ENCODE assay signal across 9 cellular contexts in genomic region chr3:195537995-195538394, GRCh38. TPM values are rescaled to one million over a fixed set of nuclear protein-coding genes. Genes with fewer than 3 reads are reported as not detected.
DNase-seq lines count a peak whose midpoint lies in the region; ATAC-seq and TF ChIP-seq lines count a peak whose summit lies in the region.
"Had no signal": no experiment of that assay in that cellular context is flagged by ENCODE, and none has a peak within 500 bp of the region (broad histone marks: within the 10 kb centered on the region; RNA-seq: fewer than 3 reads in every experiment).

No MANE protein-coding gene starts in this region.

- TF ChIP-seq CTCF in left lung (IDR thresholded peaks at IDR 0.05), result no peak

- H3K4me3 Mint-ChIP-seq in activated T-helper 17 cell treated with anti-CD3 and anti-CD28 coated beads, Interleukin-2, amount 50 U/mL, for 72 hours, result peak overlapping the region; percentile 96

- peak overlapping the region; percentile 80 for H3K27ac Mint-ChIP-seq in activated T-helper 17 cell treated with anti-CD3 and anti-CD28 coated beads, Interleukin-2, amount 50 U/mL, for 72 hours

- no peak overlapping the region for H3K9ac ChIP-seq in BLaER1

- DNase-seq in left lung (no peak), GM19238 (ENCODE audit: insufficient read length, low spot score) (no peak), amygdala (lab: John Stamatoyannopoulos, UW) (no peak), DMS153 treated with DMSO at 0.1 percent for 48 hours (lab: John Stamatoyannopoulos, UW; ENCODE audit: unreplicated experiment) (no peak)

- intact Hi-C loops in left lung (cut with DNase I), result no loop called here

- no peak overlapping the region for H3K4me3 ChIP-seq in BLaER1
- no peak overlapping the region for H3K4me3 ChIP-seq in left lung

- peaks cover 93% of the 10 kb centered on the region for H4K20me1 ChIP-seq in BLaER1

- H3K9me3 ChIP-seq in BLaER1 (no peaks in the 10 kb centered on the region), left lung (no peaks in the 10 kb centered on the region)

- H3K36me3 ChIP-seq in BLaER1 (peaks cover 11% of the 10 kb centered on the region), left lung (no peaks in the 10 kb centered on the region)

- H3K4me1 ChIP-seq in BLaER1 (peaks cover 42% of the 10 kb centered on the region), left lung (peaks cover 0 to 64% of the 10 kb centered on the region in 2 donors)

- peaks cover 46% of the 10 kb centered on the region for H3K4me1 Mint-ChIP-seq in activated T-helper 17 cell treated with anti-CD3 and anti-CD28 coated beads, Interleukin-2, amount 50 U/mL, for 72 hours

- peaks cover 81% of the 10 kb centered on the region for H3K36me3 Mint-ChIP-seq in activated T-helper 17 cell treated with anti-CD3 and anti-CD28 coated beads, Interleukin-2, amount 50 U/mL, for 72 hours (ENCODE audit: low read depth)

- H3K4me2 ChIP-seq in BLaER1, result peak overlapping the region; percentile 61

- H3K27me3 ChIP-seq in BLaER1 (no peaks in the 10 kb centered on the region), left lung (no peaks in the 10 kb centered on the region)

- no peaks in the 10 kb centered on the region for H3K9me3 Mint-ChIP-seq in activated T-helper 17 cell treated with anti-CD3 and anti-CD28 coated beads, Interleukin-2, amount 50 U/mL, for 72 hours

- no peak overlapping the region for H3K27ac ChIP-seq in BLaER1
- no peak overlapping the region for H3K27ac ChIP-seq in left lung

- H3K27me3 Mint-ChIP-seq in activated T-helper 17 cell treated with anti-CD3 and anti-CD28 coated beads, Interleukin-2, amount 50 U/mL, for 72 hours, result no peaks in the 10 kb centered on the region

- ATAC-seq in GM19324 (IDR thresholded peaks at IDR 0.05; ENCODE audit: low FRiP score, unreplicated experiment) (peak; percentile 58), HG03175 (IDR thresholded peaks at IDR 0.05; ENCODE audit: unreplicated experiment) (peak; percentile 26), left lung (no peak)
- peak; percentile 77 for ATAC-seq in activated T-helper 17 cell treated with anti-CD3 and anti-CD28 coated beads, Interleukin-2, amount 50 U/mL, for 72 hours (replicated peaks)

RNA-seq across cellular contexts. Expression of gene PPP1R2, which starts 5.1 kb away (rescaled TPM):
- 100 to 1,000 TPM in 1 of 2 donors, 10 to 100 TPM in 1; 78.1 to 101 TPM for total RNA-seq in activated T-helper 17 cell treated with anti-CD3 and anti-CD28 coated beads, Interleukin-2, amount 50 U/mL, for 72 hours
- 10 to 100 TPM; 39.0 to 44.9 TPM for total RNA-seq in left lung

RNA-seq across cellular contexts. Expression of gene APOD, which starts 45.7 kb away (rescaled TPM):
- 1 to 10 TPM in 1 of 2 donors, not detected in 1; 4.2 TPM for total RNA-seq in activated T-helper 17 cell treated with anti-CD3 and anti-CD28 coated beads, Interleukin-2, amount 50 U/mL, for 72 hours
- total RNA-seq in left lung, result 10 to 100 TPM; 10.6 to 25.5 TPM
- total RNA-seq: kidney epithelial cell had no signal
